11 cellular contexts compared by ENCODE assay signal in genomic region chr12:106985479-106985878, GRCh38. TPM values are rescaled to one million over a fixed set of nuclear protein-coding genes. Genes with fewer than 3 reads are reported as not detected.
DNase-seq lines count a peak whose midpoint lies in the region; ATAC-seq and TF ChIP-seq lines count a peak whose summit lies in the region.
"Had no signal": no experiment of that assay in that cellular context is flagged by ENCODE, and none has a peak within 500 bp of the region (broad histone marks: within the 10 kb centered on the region; RNA-seq: fewer than 3 reads in every experiment).

No MANE protein-coding gene starts in this region.

- H3K4me1 Mint-ChIP-seq in effector memory CD8-positive, alpha-beta T cell (ENCODE audit: low read depth in 2 of 2), result peaks cover 34 to 35% of the 10 kb centered on the region in 2 donors
- H3K4me1 Mint-ChIP-seq in osteocyte (ENCODE audit: unreplicated experiment), result peaks cover 35% of the 10 kb centered on the region

- peak overlapping the region; percentile 96 to 98 for H3K4me3 Mint-ChIP-seq in effector memory CD8-positive, alpha-beta T cell
- H3K4me3 Mint-ChIP-seq in osteocyte (ENCODE audit: unreplicated experiment), result peak overlapping the region; percentile 94

- no peak for ATAC-seq in effector memory CD8-positive, alpha-beta T cell (replicated peaks)
- ATAC-seq in GM18909 (IDR thresholded peaks at IDR 0.05; ENCODE audit: poor library complexity, unreplicated experiment), result no peak

- DNase-seq in DMS53 (lab: John Stamatoyannopoulos, UW), result peak; percentile 60
- DNase-seq in DMS53 treated with DMSO at 0.1 percent for 48 hours (lab: John Stamatoyannopoulos, UW; ENCODE audit: unreplicated experiment), result no peak
- peak; percentile 66 for DNase-seq in LHCN-M2 (ENCODE audit: low read depth)
- DNase-seq in effector memory CD8-positive, alpha-beta T cell, result no peak
- no peak for DNase-seq in osteocyte (ENCODE audit: extremely low spot score, unreplicated experiment)
- no peak for DNase-seq in hippocampal formation (lab: John Stamatoyannopoulos, UW)
- no peak for DNase-seq in RKO (ENCODE audit: low spot score)
- DNase-seq: activated CD4-positive, alpha-beta T cell treated with anti-CD3 and anti-CD28 coated beads, Interleukin-2, amount 50 U/mL, for 48 hours; cerebellar nuclear complex; NCI-H1436 had no signal

- TF ChIP-seq CTCF in osteocyte (IDR thresholded peaks at IDR 0.05), result no peak

- no peaks in the 10 kb centered on the region for H3K9me3 Mint-ChIP-seq in effector memory CD8-positive, alpha-beta T cell
- no peaks in the 10 kb centered on the region for H3K9me3 Mint-ChIP-seq in osteocyte (ENCODE audit: unreplicated experiment)

- no peaks in the 10 kb centered on the region for H3K27me3 Mint-ChIP-seq in effector memory CD8-positive, alpha-beta T cell
- H3K27me3 Mint-ChIP-seq in osteocyte (ENCODE audit: unreplicated experiment), result no peaks in the 10 kb centered on the region

- peak overlapping the region in 1 of 2 donors; percentile 85 for H3K27ac Mint-ChIP-seq in effector memory CD8-positive, alpha-beta T cell
- H3K27ac Mint-ChIP-seq in osteocyte (ENCODE audit: unreplicated experiment), result peak overlapping the region; percentile 98

- H3K36me3 Mint-ChIP-seq in effector memory CD8-positive, alpha-beta T cell (ENCODE audit: insufficient read depth), result peaks cover 9% of the 10 kb centered on the region
- peaks cover 23% of the 10 kb centered on the region for H3K36me3 Mint-ChIP-seq in osteocyte (ENCODE audit: unreplicated experiment)

RNA-seq across cellular contexts. Expression of gene MTERF2, which starts 1.5 kb away (rescaled TPM):
- 8.6 and 12.6 TPM in 2 replicates for total RNA-seq in LHCN-M2 (2014; rRNA removed)
- polyA plus RNA-seq in LHCN-M2 (2012), result 3.9 TPM
- 12.1 and 12.5 TPM in 2 replicates for total RNA-seq in osteocyte

RNA-seq across cellular contexts. Expression of gene TMEM263, which starts 29.8 kb away (rescaled TPM):
- 70.2 and 83.0 TPM in 2 replicates for total RNA-seq in LHCN-M2 (2014; rRNA removed)
- polyA plus RNA-seq in LHCN-M2 (2012), result 31.4 TPM
- 96.1 and 105 TPM in 2 replicates for total RNA-seq in osteocyte

Comparison
In these comparisons a context has a peak if more than half of its experiments do, and no peak if none do; other contexts are left out.
1. DNase-seq: peak in DMS53 (single experiment) and LHCN-M2 (single experiment); none in DMS53 treated with DMSO at 0.1 percent for 48 hours (single experiment), effector memory CD8-positive, alpha-beta T cell (0 of 3), osteocyte (single experiment), hippocampal formation (0 of 2) and RKO (single experiment).